Comparison of ENCODE assay signal across 18 cellular contexts in genomic region chr5:90855296-90855990, GRCh38.
A peak's percentile ranks its signal among the peaks of the same experiment; 100 is the strongest.
DNase-seq lines count a peak whose midpoint lies in the region; ATAC-seq, FAIRE-seq and TF ChIP-seq lines count a peak whose summit lies in the region.
"Had no signal": no experiment of that assay in that cellular context is flagged by ENCODE, and none has a peak within 500 bp of the region (broad histone marks: within the 10 kb centered on the region; RNA-seq: fewer than 3 reads in every experiment).

No MANE protein-coding gene starts in this region.

- no peaks in the 10 kb centered on the region for H3K36me3 Mint-ChIP-seq in activated CD8-positive, alpha-beta memory T cell treated with anti-CD3 and anti-CD28 coated beads, Interleukin-2, amount 10 ng/mL, durations not matched to agents 7 days and 5 days

- H3K9me3 ChIP-seq in thyroid gland = no peaks in the 10 kb centered on the region

- H3K4ac ChIP-seq in mesendoderm (ENCODE audit: low read depth, low read length) = no peak overlapping the region

- H3K27ac ChIP-seq in mesendoderm (ENCODE audit: low read depth, low read length) (no peak overlapping the region), thyroid gland (peak overlapping the region; percentile 90 to 97 (median 91))

- H3K4me1 Mint-ChIP-seq in activated CD8-positive, alpha-beta memory T cell treated with anti-CD3 and anti-CD28 coated beads, Interleukin-2, amount 10 ng/mL, durations not matched to agents 7 days and 5 days = no peaks in the 10 kb centered on the region
- H3K4me1 Mint-ChIP-seq: B cell, GM23338, H9 had no signal

- no peak overlapping the region for H2BK15ac ChIP-seq in mesendoderm (replicated peaks; ENCODE audit: low read depth)

- H3K4me1 ChIP-seq in mesendoderm (ENCODE audit: control insufficient read depth, low read depth, low read length) = no peaks in the 10 kb centered on the region
- peaks cover 39 to 47% of the 10 kb centered on the region in 2 donors for H3K4me1 ChIP-seq in thyroid gland

- no peaks in the 10 kb centered on the region for H3K79me2 ChIP-seq in mesendoderm (ENCODE audit: control insufficient read depth, insufficient read depth, low read length)

- no peak overlapping the region for H4K5ac ChIP-seq in mesendoderm (ENCODE audit: low read length)

- no peak overlapping the region for H3K23ac ChIP-seq in mesendoderm (ENCODE audit: low read length)

- no peak overlapping the region for H4K8ac ChIP-seq in mesendoderm (ENCODE audit: low read depth, low read length)

- H3K36me3 ChIP-seq in bronchial epithelial cell (ENCODE audit: control insufficient read depth, insufficient read depth, low read length) = no peaks in the 10 kb centered on the region
- H3K36me3 ChIP-seq in mesendoderm (ENCODE audit: control insufficient read depth, insufficient read depth, low read length) = no peaks in the 10 kb centered on the region
- no peaks in the 10 kb centered on the region for H3K36me3 ChIP-seq in thyroid gland

- no peaks in the 10 kb centered on the region for H3K79me1 ChIP-seq in mesendoderm (ENCODE audit: low read length)

- H3K9ac ChIP-seq in mesendoderm (ENCODE audit: low read length) = no peak overlapping the region

- TF ChIP-seq POLR2A in thyroid gland (IDR thresholded peaks at IDR 0.05) = peak in 1 of 2 donors; percentile 26

- peaks cover 2% of the 10 kb centered on the region for H3K27me3 Mint-ChIP-seq in activated CD8-positive, alpha-beta memory T cell treated with anti-CD3 and anti-CD28 coated beads, Interleukin-2, amount 10 ng/mL, durations not matched to agents 7 days and 5 days
- H3K27me3 Mint-ChIP-seq: B cell had no signal

- H3K56ac ChIP-seq in mesendoderm (ENCODE audit: low read length) = no peak overlapping the region

- H3K27me3 ChIP-seq in bronchial epithelial cell (ENCODE audit: control insufficient read depth, insufficient read depth, low read length) (no peaks in the 10 kb centered on the region), mesendoderm (ENCODE audit: insufficient read depth, low read length, poor library complexity) (no peaks in the 10 kb centered on the region), thyroid gland (no peaks in the 10 kb centered on the region)

- no peak for ATAC-seq in GM18519 (IDR thresholded peaks at IDR 0.05; ENCODE audit: low FRiP score, unreplicated experiment)
- ATAC-seq in activated CD8-positive, alpha-beta memory T cell treated with anti-CD3 and anti-CD28 coated beads, Interleukin-2, amount 10 ng/mL, durations not matched to agents 7 days and 5 days = no peak
- ATAC-seq in HG02938 (IDR thresholded peaks at IDR 0.05; ENCODE audit: unreplicated experiment) = no peak
- ATAC-seq: GM23338, HepG2 had no signal

- peak; percentile 62 for FAIRE-seq in bronchial epithelial cell (lab: Jason Lieb, UNC)
- FAIRE-seq: A204.1, GM12891, HepG2, HTR-8/SVneo had no signal

- no peak overlapping the region for H3K4me2 ChIP-seq in mesendoderm (ENCODE audit: low read length)
- H3K4me2 ChIP-seq: GM23338 had no signal

- no peak overlapping the region for H3K18ac ChIP-seq in mesendoderm (ENCODE audit: low read length)

- intact Hi-C loops in thyroid gland (cut with DNase I) = no loop called here

- no CpG with 5 or more reads among the region's 3 CpGs for WGBS in mesendoderm (ENCODE audit: extremely low coverage, insufficient coverage, low lambda C conversion rate)
- WGBS in thyroid gland, 2 donors = 75 to 79% methylated on average over 3 of the region's 3 CpGs

- H2AK5ac ChIP-seq in mesendoderm (ENCODE audit: low read length) = no peak overlapping the region

- H3K4me3 Mint-ChIP-seq in activated CD8-positive, alpha-beta memory T cell treated with anti-CD3 and anti-CD28 coated beads, Interleukin-2, amount 10 ng/mL, durations not matched to agents 7 days and 5 days = no peak overlapping the region
- H3K4me3 Mint-ChIP-seq: B cell; CD4-positive, alpha-beta T cell; GM23338; H9 had no signal

- CTCF ChIA-PET in activated CD8-positive, alpha-beta memory T cell treated with anti-CD3 and anti-CD28 coated beads, Interleukin-2, amount 10 ng/mL, durations not matched to agents 7 days and 5 days (lab: Charles Lee) = interaction anchor here (1.0 kb wide), 1 partner anchor 10 kb away, joined by 3 read pairs; no protein-coding TSS in a partner anchor

- no peak overlapping the region for H2BK120ac ChIP-seq in mesendoderm (ENCODE audit: low read depth, low read length)

- H2BK5ac ChIP-seq in mesendoderm (ENCODE audit: low read length) = no peak overlapping the region

- H3K4me3 ChIP-seq in bronchial epithelial cell (ENCODE audit: low read depth, low read length) (no peak overlapping the region), epithelial cell of esophagus (ENCODE audit: low read length) (no peak overlapping the region), mesendoderm (ENCODE audit: low read length) (no peak overlapping the region), thyroid gland (replicated peaks in 1 of 3) (no peak overlapping the region)
- H3K4me3 ChIP-seq: GM23338 had no signal

- DNase-seq in bronchial epithelial cell (ENCODE audit: low read depth) = peak; percentile 59
- peak; percentile 55 for DNase-seq in epithelial cell of esophagus (ENCODE audit: low read depth)
- peak; percentile 64 for DNase-seq in mesendoderm
- DNase-seq in thyroid gland = no peak
- no peak for DNase-seq in activated CD8-positive, alpha-beta memory T cell treated with anti-CD3 and anti-CD28 coated beads, Interleukin-2, amount 10 ng/mL, durations not matched to agents 7 days and 5 days
- DNase-seq: C1 segment of cervical spinal cord; Calu3; CD4-positive, alpha-beta T cell; DMS79; H9 had no signal

- H3K27ac Mint-ChIP-seq in activated CD8-positive, alpha-beta memory T cell treated with anti-CD3 and anti-CD28 coated beads, Interleukin-2, amount 10 ng/mL, durations not matched to agents 7 days and 5 days = no peak overlapping the region
- H3K27ac Mint-ChIP-seq: B cell; CD4-positive, alpha-beta T cell; GM23338; H9 had no signal

- H3K9me3 Mint-ChIP-seq in activated CD8-positive, alpha-beta memory T cell treated with anti-CD3 and anti-CD28 coated beads, Interleukin-2, amount 10 ng/mL, durations not matched to agents 7 days and 5 days (ENCODE audit: low read depth) = no peaks in the 10 kb centered on the region
- H3K9me3 Mint-ChIP-seq: CD4-positive, alpha-beta T cell; GM23338; H9 had no signal

- TF ChIP-seq CTCF in bronchial epithelial cell (IDR thresholded peaks at IDR 0.05; ENCODE audit: insufficient read depth, low read length, severe bottlenecking) = no peak
- no peak for TF ChIP-seq CTCF in epithelial cell of esophagus (IDR thresholded peaks at IDR 0.05; ENCODE audit: insufficient read depth, low read depth, low read length, missing control alignments)
- TF ChIP-seq CTCF in thyroid gland (IDR thresholded peaks at IDR 0.05) = peak in 1 of 6 experiments; percentile 15

Comparison
In these comparisons a context has a peak if more than half of its experiments do, and no peak if none do; other contexts are left out.
1. DNase-seq: peak in bronchial epithelial cell (single experiment), epithelial cell of esophagus (single experiment) and mesendoderm (single experiment); none in thyroid gland (0 of 2) and activated CD8-positive, alpha-beta memory T cell treated with anti-CD3 and anti-CD28 coated beads, Interleukin-2, amount 10 ng/mL, durations not matched to agents 7 days and 5 days (single experiment).